Comparison of ENCODE assay signal across 13 cellular contexts in genomic region chr3:2826453-2826852, GRCh38.
"Had no signal": no experiment of that assay in that cellular context is flagged by ENCODE, and none has a peak within 500 bp of the region (broad histone marks: within the 10 kb centered on the region; RNA-seq: fewer than 3 reads in every experiment).

No MANE protein-coding gene starts in this region.

- H3K4me1 Mint-ChIP-seq: immature natural killer cell; nephron; stimulated activated memory B cell treated with anti-CD40 and anti-IgM and Interleukin-4, amounts not matched to agents 10 μg/mL and 1 μg/mL and 100 μg/mL, for 72 hours had no signal

- H3K27ac Mint-ChIP-seq: immature natural killer cell; nephron; stimulated activated memory B cell treated with anti-CD40 and anti-IgM and Interleukin-4, amounts not matched to agents 10 μg/mL and 1 μg/mL and 100 μg/mL, for 72 hours had no signal

- ATAC-seq: stimulated activated memory B cell treated with anti-CD40 and anti-IgM and Interleukin-4, amounts not matched to agents 10 μg/mL and 1 μg/mL and 100 μg/mL, for 72 hours had no signal

- H3K4me3 Mint-ChIP-seq: immature natural killer cell; nephron; stimulated activated memory B cell treated with anti-CD40 and anti-IgM and Interleukin-4, amounts not matched to agents 10 μg/mL and 1 μg/mL and 100 μg/mL, for 72 hours had no signal

- H3K36me3 Mint-ChIP-seq: immature natural killer cell; stimulated activated memory B cell treated with anti-CD40 and anti-IgM and Interleukin-4, amounts not matched to agents 10 μg/mL and 1 μg/mL and 100 μg/mL, for 72 hours had no signal

- DNase-seq: activated CD4-positive, alpha-beta T cell treated with anti-CD3 and anti-CD28 coated beads, Interleukin-2, amount 50 U/mL, for 4 hours; activated CD4-positive, CD25-positive, alpha-beta regulatory T cell treated with anti-CD3 and anti-CD28 coated beads, Interleukin-2, amount 50 U/mL, for 72 hours; activated naive CD4-positive, alpha-beta T cell; activated T-cell treated with anti-CD3 and anti-CD28 coated beads for 4 hours; aorta; effector memory CD4-positive, alpha-beta T cell; foreskin melanocyte; head of caudate nucleus; immature natural killer cell; nucleus accumbens; posterior cingulate gyrus had no signal

- H3K9me3 Mint-ChIP-seq: nephron; stimulated activated memory B cell treated with anti-CD40 and anti-IgM and Interleukin-4, amounts not matched to agents 10 μg/mL and 1 μg/mL and 100 μg/mL, for 72 hours had no signal
